Comparison of ENCODE assay signal across 8 cellular contexts in the genomic region with DNA sequence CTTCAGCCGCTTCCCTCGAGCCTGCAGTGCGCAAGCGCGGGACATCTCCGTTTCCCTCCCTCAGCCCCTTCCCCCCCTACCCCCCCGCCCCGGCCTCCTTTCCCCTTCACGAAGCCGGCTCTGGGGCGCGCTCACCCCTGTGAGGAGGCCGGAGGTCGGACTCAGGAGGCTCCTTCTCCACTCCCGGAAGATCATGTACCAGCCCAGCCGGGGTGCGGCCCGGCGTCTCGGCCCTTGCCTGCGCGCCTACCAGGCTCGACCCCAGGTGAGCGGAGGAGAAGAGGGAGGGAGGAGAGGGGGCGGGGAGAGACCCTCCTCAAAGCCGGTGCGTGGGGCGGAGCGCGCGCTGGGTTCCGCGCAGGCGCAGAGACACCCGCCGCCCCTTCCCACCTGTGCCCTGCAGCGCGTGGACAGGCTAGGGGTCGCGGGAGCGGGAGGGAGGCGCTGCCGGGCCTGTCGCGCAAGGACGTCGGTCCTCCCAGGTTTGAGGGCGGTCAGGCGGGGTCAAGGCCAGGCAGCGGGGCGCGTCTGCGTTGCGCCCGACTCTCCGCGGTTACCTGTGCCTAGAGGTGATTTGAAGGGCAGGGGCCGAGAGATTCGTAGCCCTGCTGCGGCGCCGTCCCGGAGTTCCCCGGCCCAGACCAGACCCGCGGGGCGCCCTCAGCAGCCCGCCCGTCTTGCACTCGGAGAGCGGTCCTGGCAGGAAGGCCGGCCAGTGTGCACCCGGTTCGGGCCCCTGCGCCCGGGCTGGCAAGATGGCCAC. TPM values are rescaled to one million over a fixed set of nuclear protein-coding genes. Genes with fewer than 3 reads are reported as not detected.
A peak's percentile ranks its signal among the peaks of the same experiment; 100 is the strongest.
DNase-seq lines count a peak whose midpoint lies in the region; ATAC-seq and TF ChIP-seq lines count a peak whose summit lies in the region.

A gene with protein sequence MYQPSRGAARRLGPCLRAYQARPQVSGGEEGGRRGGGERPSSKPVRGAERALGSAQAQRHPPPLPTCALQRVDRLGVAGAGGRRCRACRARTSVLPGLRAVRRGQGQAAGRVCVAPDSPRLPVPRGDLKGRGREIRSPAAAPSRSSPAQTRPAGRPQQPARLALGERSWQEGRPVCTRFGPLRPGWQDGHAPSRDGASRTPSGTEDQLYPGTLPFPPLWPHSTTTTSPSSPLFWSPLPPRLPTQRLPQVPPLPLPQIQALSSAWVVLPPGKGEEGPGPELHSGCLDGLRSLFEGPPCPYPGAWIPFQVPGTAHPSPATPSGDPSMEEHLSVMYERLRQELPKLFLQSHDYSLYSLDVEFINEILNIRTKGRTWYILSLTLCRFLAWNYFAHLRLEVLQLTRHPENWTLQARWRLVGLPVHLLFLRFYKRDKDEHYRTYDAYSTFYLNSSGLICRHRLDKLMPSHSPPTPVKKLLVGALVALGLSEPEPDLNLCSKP (plus strand): TSS at position 95 of the 763 bp plus-strand sequence. CDS start 99 bp downstream, at position 194.

- peak within 1 kb of the TSS; percentile 74 for H3K27ac Mint-ChIP-seq in WTC11

- no peaks in the 10 kb centered on the region for H3K9me3 Mint-ChIP-seq in WTC11

- peak within 1 kb of the TSS; percentile 76 for H3K4me3 Mint-ChIP-seq in WTC11

- ATAC-seq in GM18909 (IDR thresholded peaks at IDR 0.05; ENCODE audit: poor library complexity, unreplicated experiment) (peak; percentile 71), HG03159 (IDR thresholded peaks at IDR 0.05; ENCODE audit: unreplicated experiment) (peak; percentile 59), WTC11 (peak; percentile 90)

- POLR2A ChIA-PET in WTC11 (lab: Charles Lee): interaction anchor here (1.0 kb wide), 1 partner anchor 70 kb away, joined by 4 read pairs; the partner anchor contains the start of gene MDC1

- H3K36me3 Mint-ChIP-seq in WTC11: peaks cover 27% of the 10 kb centered on the region

- DNase-seq in ACHN: peak; percentile 88
- DNase-seq in NCI-H226: peak; percentile 82
- peak; percentile 78 for DNase-seq in WTC11 (ENCODE audit: low spot score)
- DNase-seq in cardiac fibroblast (ENCODE audit: low read depth in 2 of 2): peak; percentile 48 to 96
- peak; percentile 96 for DNase-seq in islet precursor cell
- DNase-seq in stimulated activated CD4-positive, alpha-beta T cell treated with anti-CD3 and anti-CD28 coated beads, Interleukin-12 subunit alpha, Interleukin-12 subunit beta, amount 100 ng/mL, for 48 hours (ENCODE audit: low read depth in 2 of 3, low spot score in 1 of 3): peak; percentile 59 to 76 (median 70)

- TF ChIP-seq CTCF in WTC11 (IDR thresholded peaks at IDR 0.05): no peak
- TF ChIP-seq CTCF in cardiac fibroblast (IDR thresholded peaks at IDR 0.05; ENCODE audit: low read depth, low read length): no peak

- no peaks in the 10 kb centered on the region for H3K27me3 Mint-ChIP-seq in WTC11 (ENCODE audit: low read depth)

- CTCF ChIA-PET in WTC11 (lab: Charles Lee): interaction anchor here (0.6 to 2.5 kb wide), 7 partner anchors 25 to 166 kb away, joined by 3 to 10 read pairs (median 5); partner anchors contain the start of gene DHX16

- H3K4me1 Mint-ChIP-seq in WTC11: peaks cover 21% of the 10 kb centered on the region

- peak within 1 kb of the TSS; percentile 90 to 92 for H3K4me3 ChIP-seq in cardiac fibroblast (replicated peaks in 1 of 2; ENCODE audit: low read depth in 2 of 2, low read length in 2 of 2)

- in situ Hi-C loops in ACHN (cut with HindIII; ENCODE audit: low pct_ligation_motif_present, low pct_unique_long_range_greater_than_20kb, low sequenced_read_pairs): no loop called here

TF ChIP-seq in WTC11, 78 proteins besides CTCF, POLR2A, EP300 and RAD21 (continues in another document):
- TF ChIP-seq HMGA2 (CRISPR knock-in tag; IDR thresholded peaks at IDR 0.05): no peak
- TF ChIP-seq RELA (CRISPR knock-in tag; IDR thresholded peaks at IDR 0.05; ENCODE audit: borderline replicate concordance): peak; percentile 89
- TF ChIP-seq CREM (CRISPR knock-in tag; IDR thresholded peaks at IDR 0.05): peak; percentile 73; the same call in 1 of the 2 replicates
- TF ChIP-seq PRRX2 (CRISPR knock-in tag; IDR thresholded peaks at IDR 0.05): no peak
- peak; percentile 81 for TF ChIP-seq GABPB1 (CRISPR knock-in tag; IDR thresholded peaks at IDR 0.05)
- peak; percentile 55 for TF ChIP-seq CREB1 (CRISPR knock-in tag; IDR thresholded peaks at IDR 0.05)
- TF ChIP-seq ZNF425 (CRISPR knock-in tag; conservative IDR thresholded peaks at IDR 0.05): no peak
- no peak for TF ChIP-seq SMAD3 (CRISPR knock-in tag; IDR thresholded peaks at IDR 0.05; ENCODE audit: borderline replicate concordance)
- TF ChIP-seq, protein P1, sequence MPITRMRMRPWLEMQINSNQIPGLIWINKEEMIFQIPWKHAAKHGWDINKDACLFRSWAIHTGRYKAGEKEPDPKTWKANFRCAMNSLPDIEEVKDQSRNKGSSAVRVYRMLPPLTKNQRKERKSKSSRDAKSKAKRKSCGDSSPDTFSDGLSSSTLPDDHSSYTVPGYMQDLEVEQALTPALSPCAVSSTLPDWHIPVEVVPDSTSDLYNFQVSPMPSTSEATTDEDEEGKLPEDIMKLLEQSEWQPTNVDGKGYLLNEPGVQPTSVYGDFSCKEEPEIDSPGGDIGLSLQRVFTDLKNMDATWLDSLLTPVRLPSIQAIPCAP (CRISPR knock-in tag; IDR thresholded peaks at IDR 0.05): peak; percentile 88; the same call in 1 of the 2 replicates
- TF ChIP-seq, protein P2, sequence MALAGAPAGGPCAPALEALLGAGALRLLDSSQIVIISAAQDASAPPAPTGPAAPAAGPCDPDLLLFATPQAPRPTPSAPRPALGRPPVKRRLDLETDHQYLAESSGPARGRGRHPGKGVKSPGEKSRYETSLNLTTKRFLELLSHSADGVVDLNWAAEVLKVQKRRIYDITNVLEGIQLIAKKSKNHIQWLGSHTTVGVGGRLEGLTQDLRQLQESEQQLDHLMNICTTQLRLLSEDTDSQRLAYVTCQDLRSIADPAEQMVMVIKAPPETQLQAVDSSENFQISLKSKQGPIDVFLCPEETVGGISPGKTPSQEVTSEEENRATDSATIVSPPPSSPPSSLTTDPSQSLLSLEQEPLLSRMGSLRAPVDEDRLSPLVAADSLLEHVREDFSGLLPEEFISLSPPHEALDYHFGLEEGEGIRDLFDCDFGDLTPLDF (CRISPR knock-in tag; IDR thresholded peaks at IDR 0.05): 0 out of 2 replicates have a peak, but pooled peaks have one; percentile 26
- TF ChIP-seq, protein P3, sequence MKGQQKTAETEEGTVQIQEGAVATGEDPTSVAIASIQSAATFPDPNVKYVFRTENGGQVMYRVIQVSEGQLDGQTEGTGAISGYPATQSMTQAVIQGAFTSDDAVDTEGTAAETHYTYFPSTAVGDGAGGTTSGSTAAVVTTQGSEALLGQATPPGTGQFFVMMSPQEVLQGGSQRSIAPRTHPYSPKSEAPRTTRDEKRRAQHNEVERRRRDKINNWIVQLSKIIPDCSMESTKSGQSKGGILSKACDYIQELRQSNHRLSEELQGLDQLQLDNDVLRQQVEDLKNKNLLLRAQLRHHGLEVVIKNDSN (CRISPR knock-in tag; IDR thresholded peaks at IDR 0.05): no peak
- TF ChIP-seq JAZF1 (CRISPR knock-in tag; IDR thresholded peaks at IDR 0.05): no peak
- peak; percentile 96 for TF ChIP-seq ZNF232 (CRISPR knock-in tag; IDR thresholded peaks at IDR 0.05)
- peak; percentile 83 for TF ChIP-seq ETV6 (CRISPR knock-in tag; IDR thresholded peaks at IDR 0.05)
- TF ChIP-seq, protein P4, sequence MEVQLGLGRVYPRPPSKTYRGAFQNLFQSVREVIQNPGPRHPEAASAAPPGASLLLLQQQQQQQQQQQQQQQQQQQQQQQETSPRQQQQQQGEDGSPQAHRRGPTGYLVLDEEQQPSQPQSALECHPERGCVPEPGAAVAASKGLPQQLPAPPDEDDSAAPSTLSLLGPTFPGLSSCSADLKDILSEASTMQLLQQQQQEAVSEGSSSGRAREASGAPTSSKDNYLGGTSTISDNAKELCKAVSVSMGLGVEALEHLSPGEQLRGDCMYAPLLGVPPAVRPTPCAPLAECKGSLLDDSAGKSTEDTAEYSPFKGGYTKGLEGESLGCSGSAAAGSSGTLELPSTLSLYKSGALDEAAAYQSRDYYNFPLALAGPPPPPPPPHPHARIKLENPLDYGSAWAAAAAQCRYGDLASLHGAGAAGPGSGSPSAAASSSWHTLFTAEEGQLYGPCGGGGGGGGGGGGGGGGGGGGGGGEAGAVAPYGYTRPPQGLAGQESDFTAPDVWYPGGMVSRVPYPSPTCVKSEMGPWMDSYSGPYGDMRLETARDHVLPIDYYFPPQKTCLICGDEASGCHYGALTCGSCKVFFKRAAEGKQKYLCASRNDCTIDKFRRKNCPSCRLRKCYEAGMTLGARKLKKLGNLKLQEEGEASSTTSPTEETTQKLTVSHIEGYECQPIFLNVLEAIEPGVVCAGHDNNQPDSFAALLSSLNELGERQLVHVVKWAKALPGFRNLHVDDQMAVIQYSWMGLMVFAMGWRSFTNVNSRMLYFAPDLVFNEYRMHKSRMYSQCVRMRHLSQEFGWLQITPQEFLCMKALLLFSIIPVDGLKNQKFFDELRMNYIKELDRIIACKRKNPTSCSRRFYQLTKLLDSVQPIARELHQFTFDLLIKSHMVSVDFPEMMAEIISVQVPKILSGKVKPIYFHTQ (CRISPR knock-in tag; IDR thresholded peaks at IDR 0.05): no peak
- TF ChIP-seq NFYB (CRISPR knock-in tag; conservative IDR thresholded peaks at IDR 0.05; ENCODE audit: low read depth): no peak
- TF ChIP-seq ESRRA (CRISPR knock-in tag; IDR thresholded peaks at IDR 0.05; ENCODE audit: borderline replicate concordance): peak; percentile 97

RNA-seq across cellular contexts. Expression of the gene that starts here (rescaled TPM):
- 21.8 to 26.5 TPM (median 25.5 TPM) in 3 replicates for total RNA-seq in WTC11 (2021)

Comparison
In these comparisons a context has a peak if more than half of its experiments do, and no peak if none do; other contexts are left out.
1. Peak in every context shown above with its lines: DNase-seq, ATAC-seq and H3K4me3 ChIP-seq.